In genomic region chr1:65476327-65476726, GRCh38 we compare ENCODE assay signal across 2 cellular contexts.
TF ChIP-seq lines count a peak whose summit lies in the region.

No MANE protein-coding gene starts in this region.

TF ChIP-seq in K562, 482 proteins besides CTCF, POLR2A, EP300 and RAD21 (continued from another document):
- peak in 1 of 2 experiments; percentile 49; a peak in 1 of 4 replicates for TF ChIP-seq MLLT1 (IDR thresholded peaks at IDR 0.05)
- 0 out of 2 replicates have a peak, but pooled peaks have one; percentile 3 for TF ChIP-seq JUND (IDR thresholded peaks at IDR 0.05; ENCODE audit: borderline replicate concordance, low read depth, low read length)
- TF ChIP-seq JUND (tag; IDR thresholded peaks at IDR 0.05; ENCODE audit: borderline replicate concordance, low read depth, low read length) = peak; percentile 49; the same call in 1 of the 3 replicates
- TF ChIP-seq MTF1 (CRISPR knock-in tag; IDR thresholded peaks at IDR 0.05; ENCODE audit: borderline replicate concordance) = no peak
- no peak for TF ChIP-seq FOXO4 (CRISPR knock-in tag; IDR thresholded peaks at IDR 0.05)

TF ChIP-seq in HepG2, 621 proteins besides CTCF, POLR2A, EP300 and RAD21 (continued from another document and continues in another):
- no peak for TF ChIP-seq ZFP91 (CRISPR knock-in tag; IDR thresholded peaks at IDR 0.05; ENCODE audit: borderline replicate concordance)
- no peak for TF ChIP-seq ZFP36 (IDR thresholded peaks at IDR 0.05; ENCODE audit: borderline replicate concordance, low read depth, low read length, partially characterized antibody)
- TF ChIP-seq ZNF691 (CRISPR knock-in tag; IDR thresholded peaks at IDR 0.05; ENCODE audit: borderline replicate concordance, low read depth) = no peak
- TF ChIP-seq ATF4 (CRISPR knock-in tag; IDR thresholded peaks at IDR 0.05) = no peak
- peak; percentile 88 for TF ChIP-seq AHDC1 (CRISPR knock-in tag; IDR thresholded peaks at IDR 0.05; ENCODE audit: borderline replicate concordance)
- TF ChIP-seq SRF (IDR thresholded peaks at IDR 0.05; ENCODE audit: low read depth, low read length) = no peak
- TF ChIP-seq ZNF609 (CRISPR knock-in tag; IDR thresholded peaks at IDR 0.05; ENCODE audit: borderline replicate concordance) = peak; percentile 76; the same call in 1 of the 2 replicates
- no peak for TF ChIP-seq GPN1 (CRISPR knock-in tag; IDR thresholded peaks at IDR 0.05; ENCODE audit: borderline replicate concordance)
- TF ChIP-seq ZNF564 (CRISPR knock-in tag; IDR thresholded peaks at IDR 0.05) = no peak
- no peak for TF ChIP-seq ZNF274 (CRISPR knock-in tag; IDR thresholded peaks at IDR 0.05)
- no peak for TF ChIP-seq NBN (conservative IDR thresholded peaks at IDR 0.05)
- TF ChIP-seq ARID5B (CRISPR knock-in tag; IDR thresholded peaks at IDR 0.05) = peak; percentile 86
- no peak for TF ChIP-seq HNF1A (IDR thresholded peaks at IDR 0.05; ENCODE audit: low read depth)
- TF ChIP-seq HNF1A (CRISPR knock-in tag; IDR thresholded peaks at IDR 0.05; ENCODE audit: borderline replicate concordance) = no peak
- no peak for TF ChIP-seq CREBL2 (CRISPR knock-in tag; IDR thresholded peaks at IDR 0.05; ENCODE audit: borderline replicate concordance)
- no peak for TF ChIP-seq NKX3-1 (CRISPR knock-in tag; IDR thresholded peaks at IDR 0.05)
- TF ChIP-seq KAT2B (IDR thresholded peaks at IDR 0.05; ENCODE audit: borderline replicate concordance, low read depth, low read length) = no peak
- TF ChIP-seq IRX3 (CRISPR knock-in tag; IDR thresholded peaks at IDR 0.05; ENCODE audit: borderline replicate concordance, low read depth) = no peak
- TF ChIP-seq ZNF780A (CRISPR knock-in tag; IDR thresholded peaks at IDR 0.05) = no peak
- no peak for TF ChIP-seq ZNF670 (CRISPR knock-in tag; IDR thresholded peaks at IDR 0.05; ENCODE audit: borderline replicate concordance)
- no peak for TF ChIP-seq HCFC1 (IDR thresholded peaks at IDR 0.05; ENCODE audit: low read depth, low read length)
- TF ChIP-seq ZNF333 (CRISPR knock-in tag; IDR thresholded peaks at IDR 0.05; ENCODE audit: borderline replicate concordance) = no peak
- no peak for TF ChIP-seq ZNF552 (CRISPR knock-in tag; IDR thresholded peaks at IDR 0.05; ENCODE audit: borderline replicate concordance)
- no peak for TF ChIP-seq PLSCR1 (CRISPR knock-in tag; IDR thresholded peaks at IDR 0.05; ENCODE audit: borderline replicate concordance)
- no peak for TF ChIP-seq PLRG1 (conservative IDR thresholded peaks at IDR 0.05)
- TF ChIP-seq ATF3 (CRISPR knock-in tag; IDR thresholded peaks at IDR 0.05) = no peak
